In genomic region chr9:34430843-34431437, GRCh38 we compare ENCODE assay signal across 8 cellular contexts. TPM values are rescaled to one million over a fixed set of nuclear protein-coding genes. Genes with fewer than 3 reads are reported as not detected.
DNase-seq lines count a peak whose midpoint lies in the region; ATAC-seq and TF ChIP-seq lines count a peak whose summit lies in the region.
"Had no signal": no experiment of that assay in that cellular context is flagged by ENCODE, and none has a peak within 500 bp of the region (broad histone marks: within the 10 kb centered on the region; RNA-seq: fewer than 3 reads in every experiment).

No MANE protein-coding gene starts in this region.

- POLR2A ChIA-PET in GM10248 (lab: Yijun Ruan, JAX): no interaction called here

- H3K9me3 Mint-ChIP-seq in osteocyte (ENCODE audit: unreplicated experiment): no peaks in the 10 kb centered on the region

- no peak for TF ChIP-seq CTCF in GM10248 (IDR thresholded peaks at IDR 0.05; ENCODE audit: control extremely low read depth, extremely low read depth, low read depth, missing control alignments)
- TF ChIP-seq CTCF in VCaP (conservative IDR thresholded peaks at IDR 0.05): no peak
- no peak for TF ChIP-seq CTCF in osteocyte (IDR thresholded peaks at IDR 0.05)

- H3K27ac Mint-ChIP-seq in osteocyte (ENCODE audit: unreplicated experiment): no peak overlapping the region

- H3K36me3 Mint-ChIP-seq in osteocyte (ENCODE audit: unreplicated experiment): peaks cover 2% of the 10 kb centered on the region

- DNase-seq in GM10248 (ENCODE audit: extremely low spot score): peak; percentile 35
- peak; percentile 79 for DNase-seq in NCI-H1694 (lab: John Stamatoyannopoulos, UW)
- peak; percentile 86 for DNase-seq in Right ventricle myocardium inferior (ENCODE audit: missing footprints)
- peak; percentile 65 for DNase-seq in renal cortical epithelial cell (ENCODE audit: low read depth)
- DNase-seq in osteocyte (ENCODE audit: extremely low spot score, unreplicated experiment): no peak
- DNase-seq in hippocampal formation (lab: John Stamatoyannopoulos, UW): no peak

- ATAC-seq in Right ventricle myocardium inferior: peak; percentile 93

- H3K4me3 Mint-ChIP-seq in osteocyte (ENCODE audit: unreplicated experiment): no peak overlapping the region

- H3K27ac ChIP-seq in VCaP: peak overlapping the region; percentile 90

- intact Hi-C loops in Right ventricle myocardium inferior (cut with DNase I): no loop called here

- peaks cover 12% of the 10 kb centered on the region for H3K4me1 Mint-ChIP-seq in osteocyte (ENCODE audit: unreplicated experiment)

- H3K27me3 Mint-ChIP-seq in osteocyte (ENCODE audit: unreplicated experiment): no peaks in the 10 kb centered on the region

- CTCF ChIA-PET in GM10248 (lab: Yijun Ruan, JAX): interaction anchor here (1.2 to 3.0 kb wide), 5 partner anchors 9 to 117 kb away, joined by 3 to 19 read pairs (median 6); no protein-coding TSS in a partner anchor

RNA-seq across cellular contexts. Expression of gene FAM219A, which starts 27.4 kb away (rescaled TPM):
- total RNA-seq in Right ventricle myocardium inferior: 27.2 TPM
- 11.6 and 17.2 TPM in 2 replicates for total RNA-seq in renal cortical epithelial cell
- 24.8 and 25.9 TPM in 2 replicates for total RNA-seq in osteocyte

RNA-seq across cellular contexts. Expression of gene DNAI1, which starts 27.7 kb away (rescaled TPM):
- total RNA-seq in Right ventricle myocardium inferior (not detected), renal cortical epithelial cell (0.99 TPM in 1 of 2 replicates, not detected in the other), osteocyte (not detected in 2 replicates)
- total RNA-seq: lower leg skin had no signal

RNA-seq across cellular contexts. Expression of gene MYORG, which starts 54.2 kb away (rescaled TPM):
- total RNA-seq in Right ventricle myocardium inferior (9.0 TPM), renal cortical epithelial cell (4.0 and 12.3 TPM in 2 replicates), osteocyte (1.3 and 2.5 TPM in 2 replicates)

Comparison
In these comparisons a context has a peak if more than half of its experiments do, and no peak if none do; other contexts are left out.
1. DNase-seq: peak in GM10248 (single experiment), NCI-H1694 (single experiment), Right ventricle myocardium inferior (single experiment) and renal cortical epithelial cell (single experiment); none in osteocyte (single experiment) and hippocampal formation (0 of 2).